ENCODE assay signal across 8 cellular contexts in the genomic region with DNA sequence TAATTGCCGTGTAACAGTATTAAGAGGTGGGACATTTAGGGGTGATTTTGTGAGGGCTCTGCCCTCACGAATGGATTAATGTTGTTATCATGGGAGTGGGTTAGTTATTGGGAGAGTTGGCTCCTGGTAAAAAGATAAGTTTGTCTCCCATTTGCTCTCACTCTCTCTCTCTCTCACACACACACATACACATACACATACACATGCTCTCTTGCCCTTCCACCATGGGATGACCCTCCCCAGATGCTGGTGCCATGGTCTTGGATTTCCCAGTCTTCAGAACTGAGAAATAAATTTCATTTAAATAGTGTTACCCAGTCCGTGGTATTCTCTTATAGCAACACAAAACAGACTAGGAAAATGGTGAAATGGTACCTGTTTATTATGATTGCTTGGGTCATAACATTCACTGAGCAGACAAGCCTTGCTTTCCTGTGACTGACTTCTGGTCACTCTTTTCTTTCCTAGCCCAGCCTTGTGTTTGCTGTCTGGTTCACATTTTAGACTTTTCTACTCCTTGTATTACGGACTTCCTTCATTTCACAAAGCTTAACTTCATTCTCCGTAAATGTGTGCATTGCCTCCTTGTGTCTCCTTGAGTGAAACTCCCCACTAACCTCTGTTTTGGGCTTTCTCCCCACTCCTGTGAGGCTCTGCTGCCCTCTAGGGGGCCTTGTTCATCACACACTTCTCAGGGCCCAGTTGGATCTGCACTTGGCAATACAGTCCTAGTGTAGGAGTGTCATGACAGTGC.
DNase-seq lines count a peak whose midpoint lies in the region; ATAC-seq lines count a peak whose summit lies in the region.

No MANE protein-coding gene starts in this region.

- H3K4me1 ChIP-seq in NT2/D1 (ENCODE audit: insufficient read depth, insufficient read length), result no peaks in the 10 kb centered on the region

- no peaks in the 10 kb centered on the region for H3K36me3 ChIP-seq in NT2/D1 (ENCODE audit: insufficient read depth, insufficient read length, low read length)

- ATAC-seq in GM19397 (IDR thresholded peaks at IDR 0.05; ENCODE audit: unreplicated experiment) (peak; percentile 99), HG03469 (IDR thresholded peaks at IDR 0.05; ENCODE audit: unreplicated experiment) (peak; percentile 100)
- ATAC-seq in naive thymus-derived CD8-positive, alpha-beta T cell, result peak; percentile 92 to 97
- peak; percentile 88 for ATAC-seq in stimulated activated memory B cell treated with anti-CD40 and anti-IgM and Interleukin-4, amounts not matched to agents 10 μg/mL and 1 μg/mL and 100 μg/mL, for 72 hours

- peaks cover 3 to 7% (median 4%) of the 10 kb centered on the region in 4 donors for H3K4me1 Mint-ChIP-seq in naive thymus-derived CD8-positive, alpha-beta T cell
- H3K4me1 Mint-ChIP-seq in stimulated activated memory B cell treated with anti-CD40 and anti-IgM and Interleukin-4, amounts not matched to agents 10 μg/mL and 1 μg/mL and 100 μg/mL, for 72 hours, result peaks cover 7% of the 10 kb centered on the region

- H3K9ac ChIP-seq in NT2/D1 (ENCODE audit: insufficient read length, low read depth), result no peak overlapping the region

- no peaks in the 10 kb centered on the region for H3K27me3 ChIP-seq in NT2/D1 (ENCODE audit: insufficient read depth, insufficient read length)

- POLR2A ChIA-PET in naive thymus-derived CD8-positive, alpha-beta T cell (lab: Charles Lee), result no interaction called here

- peaks cover 0 to 3% (median 0%) of the 10 kb centered on the region in 5 donors for H3K27me3 Mint-ChIP-seq in naive thymus-derived CD8-positive, alpha-beta T cell
- no peaks in the 10 kb centered on the region for H3K27me3 Mint-ChIP-seq in stimulated activated memory B cell treated with anti-CD40 and anti-IgM and Interleukin-4, amounts not matched to agents 10 μg/mL and 1 μg/mL and 100 μg/mL, for 72 hours

- H3K9me3 ChIP-seq in NT2/D1 (ENCODE audit: insufficient read depth, low read length), result no peaks in the 10 kb centered on the region

- H3K9me3 Mint-ChIP-seq in naive thymus-derived CD8-positive, alpha-beta T cell, result no peaks in the 10 kb centered on the region
- no peaks in the 10 kb centered on the region for H3K9me3 Mint-ChIP-seq in stimulated activated memory B cell treated with anti-CD40 and anti-IgM and Interleukin-4, amounts not matched to agents 10 μg/mL and 1 μg/mL and 100 μg/mL, for 72 hours

- H3K4me3 ChIP-seq in NT2/D1 (ENCODE audit: insufficient read length, low read depth), result no peak overlapping the region

- H3K36me3 Mint-ChIP-seq in naive thymus-derived CD8-positive, alpha-beta T cell, result no peaks in the 10 kb centered on the region
- H3K36me3 Mint-ChIP-seq in stimulated activated memory B cell treated with anti-CD40 and anti-IgM and Interleukin-4, amounts not matched to agents 10 μg/mL and 1 μg/mL and 100 μg/mL, for 72 hours, result no peaks in the 10 kb centered on the region

- no peak overlapping the region for H3K4me3 Mint-ChIP-seq in naive thymus-derived CD8-positive, alpha-beta T cell
- peak overlapping the region; percentile 32 for H3K4me3 Mint-ChIP-seq in stimulated activated memory B cell treated with anti-CD40 and anti-IgM and Interleukin-4, amounts not matched to agents 10 μg/mL and 1 μg/mL and 100 μg/mL, for 72 hours

- DNase-seq in COLO668 (lab: John Stamatoyannopoulos, UW; ENCODE audit: unreplicated experiment), result peak; percentile 41
- peak; percentile 83 for DNase-seq in NT2/D1 (ENCODE audit: low read depth, low spot score)
- peak; percentile 46 for DNase-seq in activated CD8-positive, alpha-beta memory T cell treated with anti-CD3 and anti-CD28 coated beads, Interleukin-2, amount 50 U/mL, for 24 hours (ENCODE audit: extremely low read depth)
- peak; percentile 31 for DNase-seq in epithelial cell of prostate (ENCODE audit: low read depth, low spot score)
- DNase-seq in naive thymus-derived CD8-positive, alpha-beta T cell, result peak; percentile 51 to 84 (median 69)

- H3K27ac ChIP-seq in epithelial cell of prostate, result no peak overlapping the region

- H3K27ac Mint-ChIP-seq in naive thymus-derived CD8-positive, alpha-beta T cell, result peak overlapping the region in 2 of 10 donors; percentile 28 to 72
- H3K27ac Mint-ChIP-seq in stimulated activated memory B cell treated with anti-CD40 and anti-IgM and Interleukin-4, amounts not matched to agents 10 μg/mL and 1 μg/mL and 100 μg/mL, for 72 hours, result no peak overlapping the region

Comparison
In these comparisons a context has a peak if more than half of its experiments do, and no peak if none do; other contexts are left out.
1. DNase-seq: peak in every context shown above with its lines; median percentile 83 in NT2/D1; 69 in naive thymus-derived CD8-positive, alpha-beta T cell; 46 in activated CD8-positive, alpha-beta memory T cell treated with anti-CD3 and anti-CD28 coated beads, Interleukin-2, amount 50 U/mL, for 24 hours; 41 in COLO668; 31 in epithelial cell of prostate.